Comparison of ENCODE assay signal across 28 cellular contexts in genomic region chr20:58147628-58148370, GRCh38.
A peak's percentile ranks its signal among the peaks of the same experiment; 100 is the strongest.
DNase-seq lines count a peak whose midpoint lies in the region; ATAC-seq and TF ChIP-seq lines count a peak whose summit lies in the region.
"Had no signal": no experiment of that assay in that cellular context is flagged by ENCODE, and none has a peak within 500 bp of the region (broad histone marks: within the 10 kb centered on the region; RNA-seq: fewer than 3 reads in every experiment).

No MANE protein-coding gene starts in this region.

- H3K9me2 ChIP-seq in GM23338 (ENCODE audit: insufficient read depth) (no peaks in the 10 kb centered on the region), Karpas-422 (replicated peaks; ENCODE audit: insufficient read depth, low read length) (no peaks in the 10 kb centered on the region)

- H3K4me1 Mint-ChIP-seq in GM23338 (peaks cover 12% of the 10 kb centered on the region), endodermal cell (peaks cover 26% of the 10 kb centered on the region)
- H3K4me1 Mint-ChIP-seq in activated CD4-positive, alpha-beta T cell treated with anti-CD3 and anti-CD28 coated beads, Interleukin-2, amount 10 ng/mL, durations not matched to agents 24 days and 14 days: no peaks in the 10 kb centered on the region

- H3K27me3 Mint-ChIP-seq in GM23338 (ENCODE audit: insufficient read depth, low read depth, poor library complexity) (peaks cover 17% of the 10 kb centered on the region), endodermal cell (ENCODE audit: insufficient read depth) (peaks cover 43% of the 10 kb centered on the region)
- H3K27me3 Mint-ChIP-seq in activated CD4-positive, alpha-beta T cell treated with anti-CD3 and anti-CD28 coated beads, Interleukin-2, amount 10 ng/mL, durations not matched to agents 24 days and 14 days: peaks cover 22% of the 10 kb centered on the region

- intact Hi-C loops in tibial artery (cut with DNase I; ENCODE audit: low total_unique reads): loop anchor here (2.0 to 10.0 kb wide), 2 partner anchors 435 to 563 kb away; no protein-coding TSS in a partner anchor
- intact Hi-C loops in activated CD4-positive, alpha-beta T cell treated with anti-CD3 and anti-CD28 coated beads, Interleukin-2, amount 10 ng/mL, durations not matched to agents 24 days and 14 days (cut with micrococcal nuclease): no loop called here

- no peak overlapping the region for H2AFZ ChIP-seq in GM23338
- no peak overlapping the region for H2AFZ ChIP-seq in Karpas-422 (ENCODE audit: low read length)

- peaks cover 5% of the 10 kb centered on the region; the same call in 1 of the 3 replicates for H3K9me3 Mint-ChIP-seq in GM23338
- peaks cover 19% of the 10 kb centered on the region for H3K9me3 Mint-ChIP-seq in endodermal cell
- H3K9me3 Mint-ChIP-seq in activated CD4-positive, alpha-beta T cell treated with anti-CD3 and anti-CD28 coated beads, Interleukin-2, amount 10 ng/mL, durations not matched to agents 24 days and 14 days: no peaks in the 10 kb centered on the region
- H3K9me3 Mint-ChIP-seq: CD8-positive, alpha-beta T cell had no signal

- H3K4me1 ChIP-seq in GM23338 (ENCODE audit: insufficient read depth): no peaks in the 10 kb centered on the region
- no peaks in the 10 kb centered on the region for H3K4me1 ChIP-seq in Karpas-422 (ENCODE audit: low read length)
- no peaks in the 10 kb centered on the region for H3K4me1 ChIP-seq in endodermal cell (ENCODE audit: control insufficient read depth, insufficient read depth, low read length)
- peaks cover 5 to 64% (median 54%) of the 10 kb centered on the region in 4 donors for H3K4me1 ChIP-seq in tibial artery
- H3K4me1 ChIP-seq: SJSA1 had no signal

- no peaks in the 10 kb centered on the region for H3K36me3 Mint-ChIP-seq in GM23338 (ENCODE audit: low read depth)
- no peaks in the 10 kb centered on the region for H3K36me3 Mint-ChIP-seq in endodermal cell (ENCODE audit: low read depth)
- no peaks in the 10 kb centered on the region for H3K36me3 Mint-ChIP-seq in activated CD4-positive, alpha-beta T cell treated with anti-CD3 and anti-CD28 coated beads, Interleukin-2, amount 10 ng/mL, durations not matched to agents 24 days and 14 days (ENCODE audit: low read depth)
- H3K36me3 Mint-ChIP-seq: CD8-positive, alpha-beta T cell had no signal

- H3K4me3 ChIP-seq in GM23338: no peak overlapping the region
- no peak overlapping the region for H3K4me3 ChIP-seq in Karpas-422 (ENCODE audit: low read length)
- no peak overlapping the region for H3K4me3 ChIP-seq in endodermal cell (ENCODE audit: low read length)
- no peak overlapping the region for H3K4me3 ChIP-seq in tibial artery
- H3K4me3 ChIP-seq: SJSA1 had no signal

- H3K36me3 ChIP-seq in GM23338 (ENCODE audit: insufficient read depth): no peaks in the 10 kb centered on the region
- no peaks in the 10 kb centered on the region for H3K36me3 ChIP-seq in Karpas-422 (ENCODE audit: insufficient read depth, low read length)
- H3K36me3 ChIP-seq in endodermal cell (ENCODE audit: control insufficient read depth, insufficient read depth, low read length): no peaks in the 10 kb centered on the region
- no peaks in the 10 kb centered on the region for H3K36me3 ChIP-seq in tibial artery
- H3K36me3 ChIP-seq: SJSA1 had no signal

- H3K9me3 ChIP-seq in Karpas-422 (ENCODE audit: low read length): no peaks in the 10 kb centered on the region
- peaks cover 18% of the 10 kb centered on the region for H3K9me3 ChIP-seq in endodermal cell (ENCODE audit: control insufficient read depth, low read length)
- H3K9me3 ChIP-seq in tibial artery: peaks cover 0 to 4% (median 0%) of the 10 kb centered on the region in 3 donors
- H3K9me3 ChIP-seq: SJSA1 had no signal

- H3K27ac Mint-ChIP-seq in GM23338 (no peak overlapping the region), endodermal cell (no peak overlapping the region)
- no peak overlapping the region for H3K27ac Mint-ChIP-seq in activated CD4-positive, alpha-beta T cell treated with anti-CD3 and anti-CD28 coated beads, Interleukin-2, amount 10 ng/mL, durations not matched to agents 24 days and 14 days
- H3K27ac Mint-ChIP-seq: CD8-positive, alpha-beta T cell had no signal

- H3K4me2 ChIP-seq in GM23338: no peak overlapping the region
- no peak overlapping the region for H3K4me2 ChIP-seq in Karpas-422 (ENCODE audit: low read depth, low read length, poor library complexity, severe bottlenecking)
- H3K4me2 ChIP-seq: KMS-11 had no signal

- peak; percentile 47 for DNase-seq in GM23338 (ENCODE audit: low spot score)
- peak; percentile 45 for DNase-seq in Karpas-422
- DNase-seq in endodermal cell: peak; percentile 57
- peak in 1 of 2 donors; percentile 60 for DNase-seq in tibial artery
- DNase-seq in activated CD4-positive, alpha-beta T cell treated with anti-CD3 and anti-CD28 coated beads, Interleukin-2, amount 10 ng/mL, durations not matched to agents 24 days and 14 days: no peak
- DNase-seq: CD8-positive, alpha-beta T cell; DMS 273 treated with DMSO at 0.1 percent for 48 hours; DMS79; EL; GF-D8; H7; IMR-90; NCI-H1092; NCI-H1436; NCI-H187; NCI-H2081 treated with DMSO at 0.1 percent for 48 hours; NCI-H2171; NCI-H226; NCI-H510A treated with DMSO at 0.1 percent for 48 hours; NCI-H748 treated with DMSO at 0.1 percent for 48 hours; NK-92 treated with Interleukin-12 subunit alpha and Interleukin-12 subunit beta, amount 100 ng/mL, for 24 hours; PC-3; Right ventricle myocardium superior had no signal

- H3K9ac ChIP-seq in Karpas-422 (ENCODE audit: low read length): no peak overlapping the region
- H3K9ac ChIP-seq in endodermal cell (ENCODE audit: extremely low read depth, low read length, poor library complexity, severe bottlenecking): no peak overlapping the region
- H3K9ac ChIP-seq: KMS-11 had no signal

- H4K20me1 ChIP-seq in GM23338 (replicated peaks; ENCODE audit: insufficient read depth) (no peaks in the 10 kb centered on the region), Karpas-422 (ENCODE audit: insufficient read depth, low read depth, low read length) (no peaks in the 10 kb centered on the region)

- no peaks in the 10 kb centered on the region for H3F3A ChIP-seq in GM23338 (replicated peaks; ENCODE audit: low read depth)

- peaks cover 6% of the 10 kb centered on the region; the same call in 1 of the 2 replicates for H3K27me3 ChIP-seq in GM23338 (ENCODE audit: insufficient read depth)
- no peaks in the 10 kb centered on the region for H3K27me3 ChIP-seq in Karpas-422 (ENCODE audit: low read length)
- H3K27me3 ChIP-seq in endodermal cell (ENCODE audit: control insufficient read depth, insufficient read depth, low read length, poor library complexity, severe bottlenecking): no peaks in the 10 kb centered on the region
- no peaks in the 10 kb centered on the region for H3K27me3 ChIP-seq in tibial artery
- H3K27me3 ChIP-seq: SJSA1 had no signal

- no peak overlapping the region for H3K27ac ChIP-seq in GM23338 (ENCODE audit: low read depth)
- H3K27ac ChIP-seq in Karpas-422 (ENCODE audit: low read length): no peak overlapping the region
- no peak overlapping the region for H3K27ac ChIP-seq in endodermal cell (ENCODE audit: low read depth, low read length)
- H3K27ac ChIP-seq in tibial artery: peak overlapping the region; percentile 94 to 95
- H3K27ac ChIP-seq: C4-2B, KMS-11, SJSA1 had no signal

- H3K4me3 Mint-ChIP-seq in GM23338 (no peak overlapping the region), endodermal cell (no peak overlapping the region)
- no peak overlapping the region for H3K4me3 Mint-ChIP-seq in activated CD4-positive, alpha-beta T cell treated with anti-CD3 and anti-CD28 coated beads, Interleukin-2, amount 10 ng/mL, durations not matched to agents 24 days and 14 days
- H3K4me3 Mint-ChIP-seq: CD8-positive, alpha-beta T cell had no signal

- 88 to 96% methylated on average over 3 to 10 of the region's 10 CpGs for WGBS in endodermal cell (ENCODE audit: insufficient coverage in 1 of 2, insufficient read length in 1 of 2), 2 experiments

- TF ChIP-seq CTCF in GM23338 (conservative IDR thresholded peaks at IDR 0.05; ENCODE audit: low read depth in 2 of 2) (no peak), endodermal cell (conservative IDR thresholded peaks at IDR 0.05) (no peak), tibial artery (IDR thresholded peaks at IDR 0.05) (no peak)

- ATAC-seq in GM23338 (no peak), GM18519 (IDR thresholded peaks at IDR 0.05; ENCODE audit: low FRiP score, unreplicated experiment) (no peak), HG03354 (IDR thresholded peaks at IDR 0.05; ENCODE audit: poor library complexity, severe bottlenecking, unreplicated experiment) (no peak)
- ATAC-seq: CD8-positive, alpha-beta T cell; PC-3 had no signal

- H3K79me2 ChIP-seq in GM23338 (replicated peaks; ENCODE audit: insufficient read depth): no peaks in the 10 kb centered on the region
- H3K79me2 ChIP-seq in Karpas-422 (ENCODE audit: low read length): no peaks in the 10 kb centered on the region

TF ChIP-seq in GM23338, 12 proteins besides CTCF, POLR2A, EP300 and RAD21 (continues in another document):
- TF ChIP-seq POLR2AphosphoS5 (IDR thresholded peaks at IDR 0.05; ENCODE audit: low read depth): no peak
- TF ChIP-seq EZH2 (IDR thresholded peaks at IDR 0.05; ENCODE audit: low read depth, unreplicated experiment): no peak
- TF ChIP-seq, protein P1, sequence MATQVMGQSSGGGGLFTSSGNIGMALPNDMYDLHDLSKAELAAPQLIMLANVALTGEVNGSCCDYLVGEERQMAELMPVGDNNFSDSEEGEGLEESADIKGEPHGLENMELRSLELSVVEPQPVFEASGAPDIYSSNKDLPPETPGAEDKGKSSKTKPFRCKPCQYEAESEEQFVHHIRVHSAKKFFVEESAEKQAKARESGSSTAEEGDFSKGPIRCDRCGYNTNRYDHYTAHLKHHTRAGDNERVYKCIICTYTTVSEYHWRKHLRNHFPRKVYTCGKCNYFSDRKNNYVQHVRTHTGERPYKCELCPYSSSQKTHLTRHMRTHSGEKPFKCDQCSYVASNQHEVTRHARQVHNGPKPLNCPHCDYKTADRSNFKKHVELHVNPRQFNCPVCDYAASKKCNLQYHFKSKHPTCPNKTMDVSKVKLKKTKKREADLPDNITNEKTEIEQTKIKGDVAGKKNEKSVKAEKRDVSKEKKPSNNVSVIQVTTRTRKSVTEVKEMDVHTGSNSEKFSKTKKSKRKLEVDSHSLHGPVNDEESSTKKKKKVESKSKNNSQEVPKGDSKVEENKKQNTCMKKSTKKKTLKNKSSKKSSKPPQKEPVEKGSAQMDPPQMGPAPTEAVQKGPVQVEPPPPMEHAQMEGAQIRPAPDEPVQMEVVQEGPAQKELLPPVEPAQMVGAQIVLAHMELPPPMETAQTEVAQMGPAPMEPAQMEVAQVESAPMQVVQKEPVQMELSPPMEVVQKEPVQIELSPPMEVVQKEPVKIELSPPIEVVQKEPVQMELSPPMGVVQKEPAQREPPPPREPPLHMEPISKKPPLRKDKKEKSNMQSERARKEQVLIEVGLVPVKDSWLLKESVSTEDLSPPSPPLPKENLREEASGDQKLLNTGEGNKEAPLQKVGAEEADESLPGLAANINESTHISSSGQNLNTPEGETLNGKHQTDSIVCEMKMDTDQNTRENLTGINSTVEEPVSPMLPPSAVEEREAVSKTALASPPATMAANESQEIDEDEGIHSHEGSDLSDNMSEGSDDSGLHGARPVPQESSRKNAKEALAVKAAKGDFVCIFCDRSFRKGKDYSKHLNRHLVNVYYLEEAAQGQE (IDR thresholded peaks at IDR 0.05; ENCODE audit: unreplicated experiment): no peak
- no peak for TF ChIP-seq NANOG (IDR thresholded peaks at IDR 0.05; ENCODE audit: borderline replicate concordance)

Comparison
In these comparisons a context has a peak if more than half of its experiments do, and no peak if none do; other contexts are left out.
1. H3K27ac ChIP-seq: peak in tibial artery (2 of 2); none in GM23338 (single experiment), Karpas-422 (single experiment) and endodermal cell (single experiment).